Comparison of ENCODE assay signal across 24 cellular contexts in genomic region chr7:151813445-151813844, GRCh38.
DNase-seq lines count a peak whose midpoint lies in the region; ATAC-seq and TF ChIP-seq lines count a peak whose summit lies in the region.
"Had no signal": no experiment of that assay in that cellular context is flagged by ENCODE, and none has a peak within 500 bp of the region (broad histone marks: within the 10 kb centered on the region; RNA-seq: fewer than 3 reads in every experiment).

No MANE protein-coding gene starts in this region.

- H3K27ac Mint-ChIP-seq in brain, result peak overlapping the region in 2 of 5 experiments; percentile 63 to 90
- H3K27ac Mint-ChIP-seq in activated CD4-positive, alpha-beta T cell treated with anti-CD3 and anti-CD28 coated beads, Interleukin-2, amount 10 ng/mL, durations not matched to agents 7 days and 5 days, result no peak overlapping the region

- CTCF ChIA-PET in activated CD4-positive, alpha-beta T cell treated with anti-CD3 and anti-CD28 coated beads, Interleukin-2, amount 10 ng/mL, durations not matched to agents 7 days and 5 days (lab: Charles Lee), result interaction anchor here (0.6 to 1.3 kb wide), 5 partner anchors 13 to 323 kb away, joined by 3 to 4 read pairs (median 4); no protein-coding TSS in a partner anchor

- no peaks in the 10 kb centered on the region for H3K36me3 Mint-ChIP-seq in brain
- no peaks in the 10 kb centered on the region for H3K36me3 Mint-ChIP-seq in activated CD4-positive, alpha-beta T cell treated with anti-CD3 and anti-CD28 coated beads, Interleukin-2, amount 10 ng/mL, durations not matched to agents 7 days and 5 days (ENCODE audit: low read depth)
- H3K36me3 Mint-ChIP-seq: natural killer cell treated with Interleukin-12 subunit alpha and Interleukin-12 subunit beta and Interleukin-15 and Interleukin-18, amount 100 ng/mL, for 72 hours had no signal

- no peaks in the 10 kb centered on the region for H3K9me3 ChIP-seq in NT2/D1 (ENCODE audit: insufficient read depth, low read length)
- no peaks in the 10 kb centered on the region for H3K9me3 ChIP-seq in iPS-18c (ENCODE audit: control insufficient read depth, insufficient read depth, low read length)
- no peaks in the 10 kb centered on the region for H3K9me3 ChIP-seq in upper lobe of right lung
- H3K9me3 ChIP-seq: gastrocnemius medialis, right atrium auricular region, spleen, upper lobe of left lung had no signal

- H3K9ac ChIP-seq in NT2/D1 (ENCODE audit: insufficient read length, low read depth), result peak overlapping the region; percentile 5
- H3K9ac ChIP-seq: parathyroid adenoma had no signal

- peaks cover 71% of the 10 kb centered on the region for H3K4me1 Mint-ChIP-seq in brain
- no peaks in the 10 kb centered on the region for H3K4me1 Mint-ChIP-seq in activated CD4-positive, alpha-beta T cell treated with anti-CD3 and anti-CD28 coated beads, Interleukin-2, amount 10 ng/mL, durations not matched to agents 7 days and 5 days

- H3K36me3 ChIP-seq in NT2/D1 (ENCODE audit: insufficient read depth, insufficient read length, low read length) (no peaks in the 10 kb centered on the region), upper lobe of right lung (no peaks in the 10 kb centered on the region)
- H3K36me3 ChIP-seq: gastrocnemius medialis, right atrium auricular region, spleen, upper lobe of left lung, WERI-Rb-1 had no signal

- ATAC-seq in upper lobe of right lung (no peak), HG02642 (IDR thresholded peaks at IDR 0.05; ENCODE audit: poor library complexity, unreplicated experiment) (no peak), HG03457 (IDR thresholded peaks at IDR 0.05; ENCODE audit: unreplicated experiment) (no peak)
- ATAC-seq: gastrocnemius medialis; natural killer cell treated with Interleukin-12 subunit alpha and Interleukin-12 subunit beta and Interleukin-15 and Interleukin-18, amount 100 ng/mL, for 72 hours had no signal

- H3K9me3 Mint-ChIP-seq in brain, result peaks cover 0 to 3% (median 0%) of the 10 kb centered on the region in 5 experiments
- no peaks in the 10 kb centered on the region for H3K9me3 Mint-ChIP-seq in activated CD4-positive, alpha-beta T cell treated with anti-CD3 and anti-CD28 coated beads, Interleukin-2, amount 10 ng/mL, durations not matched to agents 7 days and 5 days
- H3K9me3 Mint-ChIP-seq: natural killer cell treated with Interleukin-12 subunit alpha and Interleukin-12 subunit beta and Interleukin-15 and Interleukin-18, amount 100 ng/mL, for 72 hours had no signal

- H3K4me3 Mint-ChIP-seq in brain, result peak overlapping the region in 4 of 5 experiments; percentile 32 to 78 (median 64)
- H3K4me3 Mint-ChIP-seq in activated CD4-positive, alpha-beta T cell treated with anti-CD3 and anti-CD28 coated beads, Interleukin-2, amount 10 ng/mL, durations not matched to agents 7 days and 5 days, result no peak overlapping the region
- H3K4me3 Mint-ChIP-seq: natural killer cell treated with Interleukin-12 subunit alpha and Interleukin-12 subunit beta and Interleukin-15 and Interleukin-18, amount 100 ng/mL, for 72 hours had no signal

- H3K4me1 ChIP-seq in NT2/D1 (ENCODE audit: insufficient read depth, insufficient read length), result peaks cover 20% of the 10 kb centered on the region
- H3K4me1 ChIP-seq in upper lobe of right lung, result no peaks in the 10 kb centered on the region
- H3K4me1 ChIP-seq: gastrocnemius medialis, right atrium auricular region, upper lobe of left lung had no signal

- H3K27me3 Mint-ChIP-seq in brain, result peaks cover 9% of the 10 kb centered on the region
- no peaks in the 10 kb centered on the region for H3K27me3 Mint-ChIP-seq in activated CD4-positive, alpha-beta T cell treated with anti-CD3 and anti-CD28 coated beads, Interleukin-2, amount 10 ng/mL, durations not matched to agents 7 days and 5 days
- H3K27me3 Mint-ChIP-seq: natural killer cell treated with Interleukin-12 subunit alpha and Interleukin-12 subunit beta and Interleukin-15 and Interleukin-18, amount 100 ng/mL, for 72 hours had no signal

- peaks cover 9% of the 10 kb centered on the region for H3K27me3 ChIP-seq in NT2/D1 (ENCODE audit: insufficient read depth, insufficient read length)
- H3K27me3 ChIP-seq in upper lobe of right lung, result no peaks in the 10 kb centered on the region
- H3K27me3 ChIP-seq: gastrocnemius medialis, right atrium auricular region, spleen, upper lobe of left lung had no signal

- DNase-seq in NT2/D1 (ENCODE audit: low read depth, low spot score) (no peak), upper lobe of right lung (peak; percentile 6)
- DNase-seq in activated CD4-positive, alpha-beta T cell treated with anti-CD3 and anti-CD28 coated beads, Interleukin-2, amount 10 ng/mL, durations not matched to agents 7 days and 5 days, result no peak
- DNase-seq: activated T-cell treated with anti-CD3 and anti-CD28 coated beads, Interleukin-2, amount 50 U/mL, for 1 hour; Calu3; cortex of kidney; gastrocnemius medialis; NCI-H1092 treated with DMSO at 0.1 percent for 48 hours; NCI-H1930; NCI-H524; SHP77 treated with DMSO at 0.1 percent for 48 hours; SW 1271; T1000; upper lobe of left lung; WERI-Rb-1 had no signal

- intact Hi-C loops in upper lobe of right lung (cut with DNase I), result no loop called here

- POLR2A ChIA-PET in activated CD4-positive, alpha-beta T cell treated with anti-CD3 and anti-CD28 coated beads, Interleukin-2, amount 10 ng/mL, durations not matched to agents 7 days and 5 days (lab: Charles Lee), result no interaction called here

- no peak overlapping the region for H3K27ac ChIP-seq in upper lobe of right lung
- H3K27ac ChIP-seq: C4-2B, gastrocnemius medialis, parathyroid adenoma, right atrium auricular region, spleen, upper lobe of left lung, WERI-Rb-1 had no signal

- TF ChIP-seq CTCF in brain (conservative IDR thresholded peaks at IDR 0.05) (no peak), upper lobe of right lung (IDR thresholded peaks at IDR 0.05) (no peak)

- H3K4me3 ChIP-seq in NT2/D1 (ENCODE audit: insufficient read length, low read depth), result no peak overlapping the region
- H3K4me3 ChIP-seq in iPS-18c (ENCODE audit: insufficient read depth, low read depth, low read length), result peak overlapping the region; percentile 11; the same call in 1 of the 2 replicates
- no peak overlapping the region for H3K4me3 ChIP-seq in upper lobe of right lung
- H3K4me3 ChIP-seq: gastrocnemius medialis, right atrium auricular region, spleen, upper lobe of left lung had no signal
